20 cellular contexts compared by ENCODE assay signal in genomic region chr5:103019804-103020203, GRCh38.
"Had no signal": no experiment of that assay in that cellular context is flagged by ENCODE, and none has a peak within 500 bp of the region (broad histone marks: within the 10 kb centered on the region; RNA-seq: fewer than 3 reads in every experiment).

No MANE protein-coding gene starts in this region.

- DNase-seq: effector memory CD8-positive, alpha-beta T cell; gastrocnemius medialis; immature natural killer cell; left lung; lower lobe of right lung; midbrain; nucleus accumbens; ovary; right cardiac atrium; small intestine; stimulated activated CD4-positive, alpha-beta T cell treated with anti-CD3 and anti-CD28 coated beads, Interleukin-12 subunit alpha, Interleukin-12 subunit beta, amount 100 ng/mL, for 4 hours; stimulated activated naive CD4-positive, alpha-beta T cell; stomach; substantia nigra; transverse colon had no signal

- H3K9me3 Mint-ChIP-seq: dendritic cell treated with granulocyte-macrophage colony-stimulating factor and Interleukin-4, amounts not matched to agents 40 ng/mL and 50 ng/mL, for 4 days; effector memory CD8-positive, alpha-beta T cell; immature natural killer cell; memory B cell; natural killer cell treated with Interleukin-12 subunit alpha and Interleukin-12 subunit beta and Interleukin-15 and Interleukin-18, amount 100 ng/mL, for 72 hours; neural progenitor cell had no signal

- FAIRE-seq: keratinocyte, small intestine had no signal

- H3K4me3 Mint-ChIP-seq: dendritic cell treated with granulocyte-macrophage colony-stimulating factor and Interleukin-4, amounts not matched to agents 40 ng/mL and 50 ng/mL, for 4 days; effector memory CD8-positive, alpha-beta T cell; immature natural killer cell; memory B cell; neural progenitor cell had no signal

- H3K27ac Mint-ChIP-seq: dendritic cell treated with granulocyte-macrophage colony-stimulating factor and Interleukin-4, amounts not matched to agents 40 ng/mL and 50 ng/mL, for 4 days; effector memory CD8-positive, alpha-beta T cell; memory B cell; neural progenitor cell had no signal

- H3K4me1 Mint-ChIP-seq: memory B cell had no signal

- H3K27me3 Mint-ChIP-seq: dendritic cell treated with granulocyte-macrophage colony-stimulating factor and Interleukin-4, amounts not matched to agents 40 ng/mL and 50 ng/mL, for 4 days; effector memory CD8-positive, alpha-beta T cell; memory B cell; natural killer cell treated with Interleukin-12 subunit alpha and Interleukin-12 subunit beta and Interleukin-15 and Interleukin-18, amount 100 ng/mL, for 72 hours had no signal
